In genomic region chr18:35143615-35144596, GRCh38 we compare ENCODE assay signal across 8 cellular contexts.
DNase-seq lines count a peak whose midpoint lies in the region; ATAC-seq, FAIRE-seq and TF ChIP-seq lines count a peak whose summit lies in the region.

No MANE protein-coding gene starts in this region.

- peak; percentile 60 for DNase-seq in Calu3
- peak; percentile 85 for DNase-seq in NCI-H1105 (lab: John Stamatoyannopoulos, UW)
- peak; percentile 70 for DNase-seq in SK-N-SH
- no peak for DNase-seq in chondrocyte (ENCODE audit: low spot score)
- DNase-seq in HepG2 (ENCODE audit: low spot score): peak; percentile 47
- DNase-seq in stromal cell of bone marrow (ENCODE audit: low read depth): peak; percentile 43

- WGBS in SK-N-SH (ENCODE audit: low lambda C conversion rate): 46% methylated on average over 8 of the region's 8 CpGs
- WGBS in HepG2 (ENCODE audit: low lambda C conversion rate): 60% methylated on average over 8 of the region's 8 CpGs

- H3K36me3 ChIP-seq in SK-N-SH (replicated peaks in 1 of 2; ENCODE audit: control insufficient read depth in 1 of 2, insufficient read depth in 2 of 2, low read length in 1 of 2): no peaks in the 10 kb centered on the region
- H3K36me3 ChIP-seq in HepG2 (replicated peaks in 1 of 2; ENCODE audit: control insufficient read depth in 1 of 2, insufficient read depth in 2 of 2, low read length in 2 of 2): peaks cover 3 to 22% of the 10 kb centered on the region in 2 experiments; a peak in 4 of 5 replicates

- TF ChIP-seq CTCF in Calu3 (IDR thresholded peaks at IDR 0.05; ENCODE audit: unreplicated experiment): peak; percentile 64
- TF ChIP-seq CTCF in SK-N-SH (IDR thresholded peaks at IDR 0.05): peak; percentile 84
- TF ChIP-seq CTCF in chondrocyte (IDR thresholded peaks at IDR 0.05): peak; percentile 92
- TF ChIP-seq CTCF in HepG2 (CRISPR knock-in tag; IDR thresholded peaks at IDR 0.05): peak; percentile 86

- in situ Hi-C loops in HepG2 (cut with HindIII; ENCODE audit: extremely low pct_ligation_motif_present, low pct_unique_long_range_greater_than_20kb): loop anchor here (5.0 to 25.0 kb wide), 2 partner anchors 132 to 262 kb away; no protein-coding TSS in a partner anchor

- BruUV-seq in Calu3 (replicated peaks; lab: Mats Ljungman, UMichigan) (no TSS peak), HepG2 (replicated peaks; lab: Mats Ljungman, UMichigan) (no TSS peak)

- peak; percentile 75 for FAIRE-seq in HepG2 (lab: Jason Lieb, UNC)

- no peaks in the 10 kb centered on the region for H3F3A ChIP-seq in SK-N-SH (replicated peaks; ENCODE audit: insufficient read depth)

- TF ChIP-seq RAD21 in SK-N-SH (IDR thresholded peaks at IDR 0.05; ENCODE audit: low read length) (peak; percentile 97), HepG2 (CRISPR knock-in tag; IDR thresholded peaks at IDR 0.05) (peak; percentile 80)

- H3K36me3 Mint-ChIP-seq in Calu3 (ENCODE audit: insufficient read depth, unreplicated experiment) (no peaks in the 10 kb centered on the region), chondrocyte (ENCODE audit: low read depth) (peaks cover 20% of the 10 kb centered on the region)

- H3K79me2 ChIP-seq in SK-N-SH (ENCODE audit: insufficient read depth) (no peaks in the 10 kb centered on the region), HepG2 (ENCODE audit: insufficient read depth, low read length) (no peaks in the 10 kb centered on the region)

- H3K4me3 Mint-ChIP-seq in Calu3 (ENCODE audit: low read depth, unreplicated experiment): no peak overlapping the region
- H3K4me3 Mint-ChIP-seq in chondrocyte (ENCODE audit: unreplicated experiment): no peak overlapping the region

- H3K27me3 Mint-ChIP-seq in Calu3 (ENCODE audit: unreplicated experiment) (no peaks in the 10 kb centered on the region), chondrocyte (ENCODE audit: low read depth) (no peaks in the 10 kb centered on the region)

- CTCF ChIA-PET in Calu3 (lab: Charles Lee): interaction anchor here (0.7 to 2.4 kb wide), 10 partner anchors 9 to 278 kb away, joined by 3 to 49 read pairs (median 4); no protein-coding TSS in a partner anchor
- CTCF ChIA-PET in SK-N-SH (lab: Yijun Ruan, JAX): interaction anchor here (0.5 to 7.1 kb wide), 43 partner anchors 9 to 453 kb away, joined by 3 to 97 read pairs (median 4); partner anchors contain the start of gene MAPRE2
- CTCF ChIA-PET in HepG2 (lab: Yijun Ruan, JAX; ENCODE audit: low intra/inter-chr PET ratio, low total read pairs): interaction anchor here (0.7 to 1.9 kb wide), 3 partner anchors 138 to 277 kb away, joined by 3 to 22 read pairs (median 6); no protein-coding TSS in a partner anchor

- H3K4me2 ChIP-seq in SK-N-SH: no peak overlapping the region
- H3K4me2 ChIP-seq in HepG2 (ENCODE audit: low read depth, low read length): no peak overlapping the region

- H3K9ac ChIP-seq in SK-N-SH (no peak overlapping the region), HepG2 (ENCODE audit: insufficient read depth, low read depth, low read length) (no peak overlapping the region)

- ATAC-seq in GM19468 (IDR thresholded peaks at IDR 0.05; ENCODE audit: extremely low read depth, unreplicated experiment) (peak; percentile 30), HepG2 (peak; percentile 100), HG02852 (IDR thresholded peaks at IDR 0.05; ENCODE audit: unreplicated experiment) (no peak)

- TF ChIP-seq EP300 in SK-N-SH (IDR thresholded peaks at IDR 0.05; ENCODE audit: borderline replicate concordance in 1 of 2, low read depth in 1 of 2, low read length in 1 of 2) (no peak), HepG2 (IDR thresholded peaks at IDR 0.05; ENCODE audit: low read depth in 2 of 2, low read length in 2 of 2) (no peak), HepG2 (CRISPR knock-in tag; IDR thresholded peaks at IDR 0.05; ENCODE audit: borderline replicate concordance) (no peak)

- intact Hi-C loops in Calu3 (cut with micrococcal nuclease; ENCODE audit: unreplicated experiment) (loop anchor here (1.0 to 2.0 kb wide), 3 partner anchors 138 to 277 kb away; no protein-coding TSS in a partner anchor), HepG2 (cut with micrococcal nuclease; ENCODE audit: unreplicated experiment) (loop anchor here (1.0 to 10.0 kb wide), 3 partner anchors 99 to 278 kb away; partner anchors contain the start of gene MAPRE2)

- H3K27ac ChIP-seq in SK-N-SH (ENCODE audit: low read depth in 2 of 2, low read length in 1 of 2) (peak overlapping the region in 1 of 2 experiments; percentile 25; a peak in 1 of 4 replicates), HepG2 (ENCODE audit: extremely low read length, insufficient read depth, low read length) (no peak overlapping the region)

- H3K4me3 ChIP-seq in SK-N-SH (ENCODE audit: low read depth in 2 of 2, low read length in 1 of 2) (no peak overlapping the region; a peak in 1 of 4 replicates), HepG2 (replicated peaks in 1 of 3; ENCODE audit: insufficient read depth in 1 of 3, low read depth in 2 of 3, low read length in 3 of 3) (no peak overlapping the region)

- H3K9me3 Mint-ChIP-seq in Calu3 (ENCODE audit: low read depth, unreplicated experiment): peaks cover under 1% of the 10 kb centered on the region
- H3K9me3 Mint-ChIP-seq in chondrocyte (ENCODE audit: low read depth): peaks cover 13% of the 10 kb centered on the region

- H3K27ac Mint-ChIP-seq in Calu3 (ENCODE audit: unreplicated experiment): no peak overlapping the region
- H3K27ac Mint-ChIP-seq in chondrocyte (ENCODE audit: unreplicated experiment): no peak overlapping the region

- POLR2A ChIA-PET in SK-N-SH (lab: Yijun Ruan, JAX): interaction anchor here (0.8 to 1.3 kb wide), 4 partner anchors 21 to 117 kb away, joined by 3 to 5 read pairs (median 4); partner anchors contain the start of gene MAPRE2
- POLR2A ChIA-PET in HepG2 (lab: Yijun Ruan, JAX): interaction anchor here (0.7 to 1.1 kb wide), 2 partner anchors 135 to 750 kb away, joined by 3 to 4 read pairs; no protein-coding TSS in a partner anchor

- H3K27me3 ChIP-seq in SK-N-SH (ENCODE audit: insufficient read depth): no peaks in the 10 kb centered on the region
- no peaks in the 10 kb centered on the region for H3K27me3 ChIP-seq in HepG2 (ENCODE audit: control insufficient read depth in 1 of 2, insufficient read depth in 2 of 2, low read length in 2 of 2)

- H3K4me1 Mint-ChIP-seq in Calu3 (ENCODE audit: low read depth, unreplicated experiment) (no peaks in the 10 kb centered on the region), chondrocyte (ENCODE audit: low read depth) (no peaks in the 10 kb centered on the region)

- H2AFZ ChIP-seq in SK-N-SH (ENCODE audit: low read depth): no peak overlapping the region
- H2AFZ ChIP-seq in HepG2 (ENCODE audit: low read length): no peak overlapping the region

- no peaks in the 10 kb centered on the region for H3K9me2 ChIP-seq in SK-N-SH

- TF ChIP-seq POLR2A in HepG2 (IDR thresholded peaks at IDR 0.05; ENCODE audit: insufficient read depth in 1 of 2, low read depth in 2 of 2, low read length in 2 of 2): no peak

- H4K20me1 ChIP-seq in SK-N-SH (ENCODE audit: insufficient read depth) (no peaks in the 10 kb centered on the region), HepG2 (ENCODE audit: insufficient read depth, low read length) (no peaks in the 10 kb centered on the region)

- H3K9me3 ChIP-seq in SK-N-SH (no peaks in the 10 kb centered on the region), HepG2 (ENCODE audit: low read length) (no peaks in the 10 kb centered on the region)

- H3K4me1 ChIP-seq in SK-N-SH (ENCODE audit: control insufficient read depth in 1 of 2, insufficient read depth in 2 of 2, low read depth in 1 of 2, low read length in 1 of 2) (peaks cover 0 to 4% of the 10 kb centered on the region in 2 experiments; a peak in 1 of 4 replicates), HepG2 (ENCODE audit: insufficient read depth, low read length) (0 out of 2 replicates have a peak, but pooled peaks cover 9% of the 10 kb centered on the region)

TF ChIP-seq in SK-N-SH, 30 proteins besides CTCF, POLR2A, EP300 and RAD21:
- no peak for TF ChIP-seq TAF1 (IDR thresholded peaks at IDR 0.05; ENCODE audit: borderline replicate concordance, low read depth, low read length)
- no peak for TF ChIP-seq POLR2AphosphoS5 (IDR thresholded peaks at IDR 0.05; ENCODE audit: low read depth, low read length)
- TF ChIP-seq SMC3 (IDR thresholded peaks at IDR 0.05; ENCODE audit: low read depth, low read length): peak; percentile 95

TF ChIP-seq in HepG2, 621 proteins besides CTCF, POLR2A, EP300 and RAD21 (continues in another document):
- peak; percentile 92 for TF ChIP-seq STAG1 (CRISPR knock-in tag; IDR thresholded peaks at IDR 0.05)
- 0 out of 2 replicates have a peak, but pooled peaks have one; percentile 13 for TF ChIP-seq NCOA2 (CRISPR knock-in tag; IDR thresholded peaks at IDR 0.05)
- TF ChIP-seq FOXA3 (CRISPR knock-in tag; IDR thresholded peaks at IDR 0.05): 0 out of 2 replicates have a peak, but pooled peaks have one; percentile 9
- TF ChIP-seq SMC3 (IDR thresholded peaks at IDR 0.05; ENCODE audit: low read length): peak; percentile 89
- TF ChIP-seq ZNF331 (CRISPR knock-in tag; IDR thresholded peaks at IDR 0.05): peak; percentile 28; the same call in 1 of the 2 replicates
- 0 out of 2 replicates have a peak, but pooled peaks have one; percentile 27 for TF ChIP-seq ARID5B (CRISPR knock-in tag; IDR thresholded peaks at IDR 0.05)
- TF ChIP-seq PRPF4 (IDR thresholded peaks at IDR 0.05; ENCODE audit: low read depth, low read length, poor library complexity, severe bottlenecking): no peak
